Comparison of ENCODE assay signal across 3 cellular contexts in genomic region chr2:97095661-97096060, GRCh38.
TF ChIP-seq lines count a peak whose summit lies in the region.

No MANE protein-coding gene starts in this region.

TF ChIP-seq in A549, 52 proteins besides CTCF, POLR2A, EP300 and RAD21:
- TF ChIP-seq HOXA7 (CRISPR knock-in tag; IDR thresholded peaks at IDR 0.05) (no peak), EHF (CRISPR knock-in tag; IDR thresholded peaks at IDR 0.05) (no peak), BHLHE40 (IDR thresholded peaks at IDR 0.05; ENCODE audit: low read depth, low read length) (no peak), CHD2 (IDR thresholded peaks at IDR 0.05; ENCODE audit: low read length, partially characterized antibody) (no peak), CEBPB (IDR thresholded peaks at IDR 0.05) (no peak), POLR2AphosphoS2 (conservative IDR thresholded peaks at IDR 0.05; ENCODE audit: low read length) (no peak)
- TF ChIP-seq, protein P1, sequence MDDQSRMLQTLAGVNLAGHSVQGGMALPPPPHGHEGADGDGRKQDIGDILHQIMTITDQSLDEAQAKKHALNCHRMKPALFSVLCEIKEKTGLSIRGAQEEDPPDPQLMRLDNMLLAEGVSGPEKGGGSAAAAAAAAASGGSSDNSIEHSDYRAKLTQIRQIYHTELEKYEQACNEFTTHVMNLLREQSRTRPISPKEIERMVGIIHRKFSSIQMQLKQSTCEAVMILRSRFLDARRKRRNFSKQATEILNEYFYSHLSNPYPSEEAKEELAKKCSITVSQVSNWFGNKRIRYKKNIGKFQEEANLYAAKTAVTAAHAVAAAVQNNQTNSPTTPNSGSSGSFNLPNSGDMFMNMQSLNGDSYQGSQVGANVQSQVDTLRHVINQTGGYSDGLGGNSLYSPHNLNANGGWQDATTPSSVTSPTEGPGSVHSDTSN (IDR thresholded peaks at IDR 0.05), result no peak
- TF ChIP-seq, protein P2, sequence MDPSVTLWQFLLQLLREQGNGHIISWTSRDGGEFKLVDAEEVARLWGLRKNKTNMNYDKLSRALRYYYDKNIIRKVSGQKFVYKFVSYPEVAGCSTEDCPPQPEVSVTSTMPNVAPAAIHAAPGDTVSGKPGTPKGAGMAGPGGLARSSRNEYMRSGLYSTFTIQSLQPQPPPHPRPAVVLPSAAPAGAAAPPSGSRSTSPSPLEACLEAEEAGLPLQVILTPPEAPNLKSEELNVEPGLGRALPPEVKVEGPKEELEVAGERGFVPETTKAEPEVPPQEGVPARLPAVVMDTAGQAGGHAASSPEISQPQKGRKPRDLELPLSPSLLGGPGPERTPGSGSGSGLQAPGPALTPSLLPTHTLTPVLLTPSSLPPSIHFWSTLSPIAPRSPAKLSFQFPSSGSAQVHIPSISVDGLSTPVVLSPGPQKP (IDR thresholded peaks at IDR 0.05; ENCODE audit: low read depth, low read length), result no peak

TF ChIP-seq in HCT116, 20 proteins besides CTCF, POLR2A, EP300 and RAD21:
- TF ChIP-seq SRF (IDR thresholded peaks at IDR 0.05; ENCODE audit: low read depth) (no peak), CBX3 (IDR thresholded peaks at IDR 0.05; ENCODE audit: low read depth) (no peak), ZNF274 (IDR thresholded peaks at IDR 0.05; ENCODE audit: low read depth, low read length) (no peak), JUND (IDR thresholded peaks at IDR 0.05) (no peak), MAX (IDR thresholded peaks at IDR 0.05) (no peak), FOSL1 (IDR thresholded peaks at IDR 0.05; ENCODE audit: low read depth) (no peak), ZFX (IDR thresholded peaks at IDR 0.05) (no peak), POLR2AphosphoS5 (IDR thresholded peaks at IDR 0.05; ENCODE audit: low read depth, low read length) (no peak)

TF ChIP-seq in K562, 482 proteins besides CTCF, POLR2A, EP300 and RAD21:
- no peak for TF ChIP-seq JUNB (CRISPR knock-in tag; conservative IDR thresholded peaks at IDR 0.05)
- TF ChIP-seq RERE (CRISPR knock-in tag; IDR thresholded peaks at IDR 0.05; ENCODE audit: borderline replicate concordance), result no peak
- no peak for TF ChIP-seq CBFA2T3 (IDR thresholded peaks at IDR 0.05)
- no peak for TF ChIP-seq ZNF79 (CRISPR knock-in tag; IDR thresholded peaks at IDR 0.05; ENCODE audit: low read depth)
- no peak for TF ChIP-seq ZHX1 (conservative IDR thresholded peaks at IDR 0.05; ENCODE audit: low read length)
- TF ChIP-seq MLX (CRISPR knock-in tag; conservative IDR thresholded peaks at IDR 0.05), result no peak
- TF ChIP-seq ZNF551 (CRISPR knock-in tag; IDR thresholded peaks at IDR 0.05), result no peak
- TF ChIP-seq, protein P3, sequence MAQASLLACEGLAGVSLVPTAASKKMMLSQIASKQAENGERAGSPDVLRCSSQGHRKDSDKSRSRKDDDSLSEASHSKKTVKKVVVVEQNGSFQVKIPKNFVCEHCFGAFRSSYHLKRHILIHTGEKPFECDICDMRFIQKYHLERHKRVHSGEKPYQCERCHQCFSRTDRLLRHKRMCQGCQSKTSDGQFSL (CRISPR knock-in tag; IDR thresholded peaks at IDR 0.05), result no peak
- TF ChIP-seq, protein P3 (tag; IDR thresholded peaks at IDR 0.05), result no peak
- TF ChIP-seq CREB3 (tag; conservative IDR thresholded peaks at IDR 0.05; ENCODE audit: low read depth), result no peak
- no peak for TF ChIP-seq NFE2 (IDR thresholded peaks at IDR 0.05; ENCODE audit: low read depth)
- TF ChIP-seq RHOXF2B (CRISPR knock-in tag; conservative IDR thresholded peaks at IDR 0.05), result no peak
- no peak for TF ChIP-seq RBM34 (IDR thresholded peaks at IDR 0.05; ENCODE audit: borderline replicate concordance, insufficient read depth, low read length)
- TF ChIP-seq POLR2B (IDR thresholded peaks at IDR 0.05; ENCODE audit: low read depth, partially characterized antibody), result no peak
